9 cellular contexts compared by ENCODE assay signal in the genomic region with DNA sequence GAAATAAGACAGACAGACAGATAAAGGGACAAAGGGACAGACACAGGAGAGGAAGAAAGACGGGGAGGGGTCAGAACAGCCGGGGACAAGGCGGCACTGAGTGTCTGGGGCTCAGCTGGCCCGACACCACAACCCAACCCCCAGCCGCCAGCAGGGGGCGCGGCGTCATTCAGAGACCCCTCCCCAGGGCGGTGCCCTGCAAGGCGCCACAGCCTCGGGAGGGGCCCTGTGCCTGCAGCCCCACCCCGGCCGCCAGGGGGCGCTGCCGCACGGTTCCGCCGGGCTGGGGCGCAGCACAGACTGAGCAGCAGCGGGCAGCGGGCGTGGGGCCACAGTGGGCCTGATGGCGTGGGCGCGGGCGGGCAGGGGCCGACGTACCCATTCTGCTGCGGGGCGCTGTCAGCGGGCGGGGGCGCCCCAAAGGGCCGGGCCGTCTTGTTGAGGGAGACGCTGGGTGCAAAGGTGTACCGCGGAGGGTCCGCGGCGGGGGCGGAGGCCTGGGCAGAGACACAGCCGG. TPM values are rescaled to one million over a fixed set of nuclear protein-coding genes. Genes with fewer than 3 reads are reported as not detected.
DNase-seq lines count a peak whose midpoint lies in the region; ATAC-seq and TF ChIP-seq lines count a peak whose summit lies in the region.
"Had no signal": no experiment of that assay in that cellular context is flagged by ENCODE, and none has a peak within 500 bp of the region (broad histone marks: within the 10 kb centered on the region; RNA-seq: fewer than 3 reads in every experiment).

No MANE protein-coding gene starts in this region.

- peaks cover 92% of the 10 kb centered on the region for H3K36me3 ChIP-seq in NT2/D1 (ENCODE audit: insufficient read depth, insufficient read length, low read length)
- H3K36me3 ChIP-seq in parathyroid adenoma (ENCODE audit: control insufficient read depth, insufficient read depth, low read length) = no peaks in the 10 kb centered on the region

- H2AFZ ChIP-seq in parathyroid adenoma = no peak overlapping the region

- POLR2A ChIA-PET in activated CD8-positive, alpha-beta T cell treated with anti-CD3 and anti-CD28 coated beads for 36 hours (lab: Charles Lee) = interaction anchor here (1.6 to 7.1 kb wide), 2 partner anchors 14 to 44 kb away, joined by 10 to 130 read pairs; a partner anchor contains a TSS
- POLR2A ChIA-PET in activated CD8-positive, alpha-beta T cell treated with anti-CD3 and anti-CD28 coated beads, Interleukin-2, amount 10 ng/mL, durations not matched to agents 7 days and 5 days (lab: Charles Lee) = no interaction called here

- intact Hi-C loops in activated CD8-positive, alpha-beta T cell treated with anti-CD3 and anti-CD28 coated beads for 36 hours (cut with micrococcal nuclease) = no loop called here
- intact Hi-C loops in lower leg skin (cut with DNase I; ENCODE audit: low total_unique reads) = no loop called here

- H3K27ac ChIP-seq in parathyroid adenoma = no peak overlapping the region

- H3K9ac ChIP-seq in NT2/D1 (ENCODE audit: insufficient read length, low read depth) (peak overlapping the region; percentile 42), parathyroid adenoma (no peak overlapping the region)

- H3K4me3 Mint-ChIP-seq in activated CD8-positive, alpha-beta T cell treated with anti-CD3 and anti-CD28 coated beads for 36 hours = no peak overlapping the region
- H3K4me3 Mint-ChIP-seq in activated CD8-positive, alpha-beta T cell treated with anti-CD3 and anti-CD28 coated beads, Interleukin-2, amount 10 ng/mL, durations not matched to agents 7 days and 5 days = no peak overlapping the region
- H3K4me3 Mint-ChIP-seq: activated naive CD4-positive, alpha-beta T cell treated with anti-CD3 and anti-CD28 coated beads, Interleukin-2, amount 50 U/mL, for 24 hours had no signal

- no peaks in the 10 kb centered on the region for H3K9me3 Mint-ChIP-seq in activated CD8-positive, alpha-beta T cell treated with anti-CD3 and anti-CD28 coated beads for 36 hours
- no peaks in the 10 kb centered on the region for H3K9me3 Mint-ChIP-seq in activated CD8-positive, alpha-beta T cell treated with anti-CD3 and anti-CD28 coated beads, Interleukin-2, amount 10 ng/mL, durations not matched to agents 7 days and 5 days (ENCODE audit: insufficient read depth)
- H3K9me3 Mint-ChIP-seq: activated naive CD4-positive, alpha-beta T cell treated with anti-CD3 and anti-CD28 coated beads, Interleukin-2, amount 50 U/mL, for 24 hours had no signal

- peaks cover 61% of the 10 kb centered on the region for H3K4me1 ChIP-seq in NT2/D1 (ENCODE audit: insufficient read depth, insufficient read length)
- peaks cover 19% of the 10 kb centered on the region for H3K4me1 ChIP-seq in parathyroid adenoma

- 75 to 84% methylated on average over 21 to 33 of the region's 43 CpGs for WGBS in lower leg skin, 2 donors

- TF ChIP-seq CTCF in activated CD8-positive, alpha-beta T cell treated with anti-CD3 and anti-CD28 coated beads for 36 hours (IDR thresholded peaks at IDR 0.05) = peak; percentile 84
- TF ChIP-seq CTCF in parathyroid adenoma (IDR thresholded peaks at IDR 0.05) (peak; percentile 58), lower leg skin (IDR thresholded peaks at IDR 0.05) (no peak)

- H3K27me3 ChIP-seq in NT2/D1 (ENCODE audit: insufficient read depth, insufficient read length) = no peaks in the 10 kb centered on the region
- H3K27me3 ChIP-seq in parathyroid adenoma (ENCODE audit: control insufficient read depth, insufficient read depth, low read length) = no peaks in the 10 kb centered on the region

- peak; percentile 60 for DNase-seq in activated CD8-positive, alpha-beta T cell treated with anti-CD3 and anti-CD28 coated beads for 36 hours
- no peak for DNase-seq in activated CD8-positive, alpha-beta T cell treated with anti-CD3 and anti-CD28 coated beads, Interleukin-2, amount 10 ng/mL, durations not matched to agents 7 days and 5 days
- DNase-seq in NT2/D1 (ENCODE audit: low read depth, low spot score) (peak; percentile 77), dermis blood vessel endothelial cell (peak; percentile 76), NCI-H446 treated with DMSO at 0.1 percent for 48 hours (lab: John Stamatoyannopoulos, UW) (no peak), GF-D8 (lab: John Stamatoyannopoulos, UW) (no peak), lower leg skin (ENCODE audit: low spot score in 2 of 2) (no peak)

- H3K4me3 ChIP-seq in NT2/D1 (ENCODE audit: insufficient read length, low read depth) (no peak overlapping the region), parathyroid adenoma (ENCODE audit: low read depth, low read length) (no peak overlapping the region), lower leg skin (ENCODE audit: low read depth, poor library complexity, severe bottlenecking) (no peak overlapping the region)

- H3K4me1 Mint-ChIP-seq in activated CD8-positive, alpha-beta T cell treated with anti-CD3 and anti-CD28 coated beads for 36 hours (ENCODE audit: low read depth) = peaks cover 27% of the 10 kb centered on the region
- peaks cover 41% of the 10 kb centered on the region for H3K4me1 Mint-ChIP-seq in activated CD8-positive, alpha-beta T cell treated with anti-CD3 and anti-CD28 coated beads, Interleukin-2, amount 10 ng/mL, durations not matched to agents 7 days and 5 days (ENCODE audit: low read depth)

- no peaks in the 10 kb centered on the region for H3K27me3 Mint-ChIP-seq in activated CD8-positive, alpha-beta T cell treated with anti-CD3 and anti-CD28 coated beads for 36 hours
- H3K27me3 Mint-ChIP-seq in activated CD8-positive, alpha-beta T cell treated with anti-CD3 and anti-CD28 coated beads, Interleukin-2, amount 10 ng/mL, durations not matched to agents 7 days and 5 days (ENCODE audit: low read depth) = no peaks in the 10 kb centered on the region
- H3K27me3 Mint-ChIP-seq: activated naive CD4-positive, alpha-beta T cell treated with anti-CD3 and anti-CD28 coated beads, Interleukin-2, amount 50 U/mL, for 24 hours had no signal

- H3K27ac Mint-ChIP-seq in activated CD8-positive, alpha-beta T cell treated with anti-CD3 and anti-CD28 coated beads for 36 hours = no peak overlapping the region
- no peak overlapping the region for H3K27ac Mint-ChIP-seq in activated CD8-positive, alpha-beta T cell treated with anti-CD3 and anti-CD28 coated beads, Interleukin-2, amount 10 ng/mL, durations not matched to agents 7 days and 5 days
- H3K27ac Mint-ChIP-seq: activated naive CD4-positive, alpha-beta T cell treated with anti-CD3 and anti-CD28 coated beads, Interleukin-2, amount 50 U/mL, for 24 hours had no signal

- H3K36me3 Mint-ChIP-seq in activated CD8-positive, alpha-beta T cell treated with anti-CD3 and anti-CD28 coated beads for 36 hours (ENCODE audit: low read depth) = peaks cover 39% of the 10 kb centered on the region
- peaks cover 34% of the 10 kb centered on the region for H3K36me3 Mint-ChIP-seq in activated CD8-positive, alpha-beta T cell treated with anti-CD3 and anti-CD28 coated beads, Interleukin-2, amount 10 ng/mL, durations not matched to agents 7 days and 5 days (ENCODE audit: low read depth)

- no peaks in the 10 kb centered on the region for H3K9me3 ChIP-seq in NT2/D1 (ENCODE audit: insufficient read depth, low read length)
- H3K9me3 ChIP-seq in parathyroid adenoma (ENCODE audit: control insufficient read depth, low read length) = no peaks in the 10 kb centered on the region

- H3K79me2 ChIP-seq in parathyroid adenoma = no peaks in the 10 kb centered on the region

- TF ChIP-seq POLR2A in lower leg skin (IDR thresholded peaks at IDR 0.05) = no peak

- CTCF ChIA-PET in activated CD8-positive, alpha-beta T cell treated with anti-CD3 and anti-CD28 coated beads for 36 hours (lab: Charles Lee) = interaction anchor here (0.7 to 5.1 kb wide), 3 partner anchors 10 to 16 kb away, joined by 3 to 26 read pairs (median 3); no protein-coding TSS in a partner anchor
- CTCF ChIA-PET in activated CD8-positive, alpha-beta T cell treated with anti-CD3 and anti-CD28 coated beads, Interleukin-2, amount 10 ng/mL, durations not matched to agents 7 days and 5 days (lab: Charles Lee) = interaction anchor here (0.6 to 2.0 kb wide), 3 partner anchors 10 to 36 kb away, joined by 3 to 7 read pairs (median 3); no protein-coding TSS in a partner anchor

- ATAC-seq in activated CD8-positive, alpha-beta T cell treated with anti-CD3 and anti-CD28 coated beads for 36 hours = peak; percentile 37
- ATAC-seq in activated CD8-positive, alpha-beta T cell treated with anti-CD3 and anti-CD28 coated beads, Interleukin-2, amount 10 ng/mL, durations not matched to agents 7 days and 5 days = no peak

- H3K4me2 ChIP-seq in parathyroid adenoma (ENCODE audit: low read length) = no peak overlapping the region

RNA-seq across cellular contexts. Expression of a gene that starts 5.9 kb away (rescaled TPM):
- total RNA-seq in activated CD8-positive, alpha-beta T cell treated with anti-CD3 and anti-CD28 coated beads for 36 hours = 10 to 100 TPM; 68.4 to 73.0 TPM
- 10 to 100 TPM; 62.5 to 67.3 TPM for total RNA-seq in activated CD8-positive, alpha-beta T cell treated with anti-CD3 and anti-CD28 coated beads, Interleukin-2, amount 10 ng/mL, durations not matched to agents 7 days and 5 days
- total RNA-seq in dermis blood vessel endothelial cell = 38.3 and 73.0 TPM in 2 replicates
- total RNA-seq in lower leg skin = 10 to 100 TPM; 11.8 to 31.7 (median 23.5) TPM

RNA-seq across cellular contexts. Expression of a gene that starts 18.1 kb away (rescaled TPM):
- total RNA-seq in activated CD8-positive, alpha-beta T cell treated with anti-CD3 and anti-CD28 coated beads for 36 hours = 100 to 1,000 TPM; 101 to 105 TPM
- 100 to 1,000 TPM in 1 of 2 experiments, 10 to 100 TPM in 1; 92.9 to 104 TPM for total RNA-seq in activated CD8-positive, alpha-beta T cell treated with anti-CD3 and anti-CD28 coated beads, Interleukin-2, amount 10 ng/mL, durations not matched to agents 7 days and 5 days
- total RNA-seq in dermis blood vessel endothelial cell = 147 and 157 TPM in 2 replicates
- total RNA-seq in lower leg skin = 10 to 100 TPM; 14.0 to 65.5 (median 27.6) TPM

RNA-seq across cellular contexts. Expression of a gene that starts 18.1 kb away (rescaled TPM):
- total RNA-seq in activated CD8-positive, alpha-beta T cell treated with anti-CD3 and anti-CD28 coated beads for 36 hours = 1 to 10 TPM; 7.4 to 8.0 TPM
- 1 to 10 TPM; 7.3 to 7.8 TPM for total RNA-seq in activated CD8-positive, alpha-beta T cell treated with anti-CD3 and anti-CD28 coated beads, Interleukin-2, amount 10 ng/mL, durations not matched to agents 7 days and 5 days
- 2.0 and 4.6 TPM in 2 replicates for total RNA-seq in dermis blood vessel endothelial cell
- total RNA-seq in lower leg skin = 1 to 10 TPM; 1.5 to 4.0 (median 2.0) TPM

RNA-seq across cellular contexts. Expression of a gene that starts 25.3 kb away (rescaled TPM):
- 100 to 1,000 TPM; 226 to 228 TPM for total RNA-seq in activated CD8-positive, alpha-beta T cell treated with anti-CD3 and anti-CD28 coated beads for 36 hours
- 100 to 1,000 TPM; 135 to 149 TPM for total RNA-seq in activated CD8-positive, alpha-beta T cell treated with anti-CD3 and anti-CD28 coated beads, Interleukin-2, amount 10 ng/mL, durations not matched to agents 7 days and 5 days
- total RNA-seq in dermis blood vessel endothelial cell = 68.2 and 98.8 TPM in 2 replicates
- 100 to 1,000 TPM in 1 of 4 donors, 10 to 100 TPM in 3; 70.7 to 108 (median 88.6) TPM for total RNA-seq in lower leg skin

RNA-seq across cellular contexts. Expression of a gene that starts 44.9 kb away (rescaled TPM):
- 10 to 100 TPM; 32.6 to 36.4 TPM for total RNA-seq in activated CD8-positive, alpha-beta T cell treated with anti-CD3 and anti-CD28 coated beads for 36 hours
- total RNA-seq in activated CD8-positive, alpha-beta T cell treated with anti-CD3 and anti-CD28 coated beads, Interleukin-2, amount 10 ng/mL, durations not matched to agents 7 days and 5 days = 10 to 100 TPM in 1 of 2 experiments, 1 to 10 TPM in 1; 9.8 to 11.6 TPM
- total RNA-seq in dermis blood vessel endothelial cell = 4.5 and 4.8 TPM in 2 replicates
- 10 to 100 TPM in 1 of 4 donors, 1 to 10 TPM in 3; 5.4 to 10.2 (median 8.0) TPM for total RNA-seq in lower leg skin

Comparison
In these comparisons a context has a peak if more than half of its experiments do, and no peak if none do; other contexts are left out.
1. DNase-seq: peak in activated CD8-positive, alpha-beta T cell treated with anti-CD3 and anti-CD28 coated beads for 36 hours (single experiment), NT2/D1 (single experiment) and dermis blood vessel endothelial cell (single experiment); none in activated CD8-positive, alpha-beta T cell treated with anti-CD3 and anti-CD28 coated beads, Interleukin-2, amount 10 ng/mL, durations not matched to agents 7 days and 5 days (single experiment), NCI-H446 treated with DMSO at 0.1 percent for 48 hours (single experiment), GF-D8 (single experiment) and lower leg skin (0 of 2).
2. CTCF ChIP-seq: peak in activated CD8-positive, alpha-beta T cell treated with anti-CD3 and anti-CD28 coated beads for 36 hours (single experiment) and parathyroid adenoma (single experiment); none in lower leg skin (0 of 3).